In the genomic region with DNA sequence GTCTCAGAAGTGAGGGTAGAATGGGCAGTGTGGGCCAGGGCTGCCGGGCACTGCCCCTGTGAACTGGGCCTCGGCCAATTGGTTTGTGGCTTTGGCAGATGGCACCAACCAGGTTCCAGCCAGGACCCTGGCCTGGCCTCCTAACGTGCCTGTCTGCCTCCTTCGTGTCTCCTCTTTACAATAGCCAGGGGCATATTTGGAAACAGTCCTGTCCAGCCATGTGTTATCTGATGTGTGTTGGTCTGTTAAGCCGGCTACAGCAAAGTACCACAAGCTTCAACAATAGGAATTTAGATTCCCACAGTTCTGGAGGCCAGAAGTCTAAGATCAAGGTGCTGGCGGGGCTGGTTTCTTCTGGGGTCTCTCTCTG, we compare ENCODE assay signal across 14 cellular contexts. TPM values are rescaled to one million over a fixed set of nuclear protein-coding genes. Genes with fewer than 3 reads are reported as not detected.
A peak's percentile ranks its signal among the peaks of the same experiment; 100 is the strongest.
DNase-seq lines count a peak whose midpoint lies in the region; ATAC-seq and TF ChIP-seq lines count a peak whose summit lies in the region.
"Had no signal": no experiment of that assay in that cellular context is flagged by ENCODE, and none has a peak within 500 bp of the region (broad histone marks: within the 10 kb centered on the region; RNA-seq: fewer than 3 reads in every experiment).

No MANE protein-coding gene starts in this region.

- H3K36me3 ChIP-seq in left ventricle myocardium inferior = peaks cover 13% of the 10 kb centered on the region
- peaks cover 0 to 9% of the 10 kb centered on the region in 2 donors for H3K36me3 ChIP-seq in vagina

- H3K27me3 Mint-ChIP-seq in osteocyte (ENCODE audit: unreplicated experiment) = no peaks in the 10 kb centered on the region

- no peaks in the 10 kb centered on the region for H3K9me3 Mint-ChIP-seq in osteocyte (ENCODE audit: unreplicated experiment)
- H3K9me3 Mint-ChIP-seq: activated CD8-positive, alpha-beta T cell treated with anti-CD3 and anti-CD28 coated beads for 36 hours; naive B cell had no signal

- no peak for ATAC-seq in left cardiac atrium
- ATAC-seq in GM18520 (IDR thresholded peaks at IDR 0.05; ENCODE audit: unreplicated experiment) = no peak
- ATAC-seq: A549; activated CD8-positive, alpha-beta T cell treated with anti-CD3 and anti-CD28 coated beads for 36 hours; sciatic nerve had no signal

- H3K4me1 Mint-ChIP-seq in osteocyte (ENCODE audit: unreplicated experiment) = peaks cover 59% of the 10 kb centered on the region
- H3K4me1 Mint-ChIP-seq: naive B cell had no signal

- intact Hi-C loops in left ventricle myocardium inferior (cut with micrococcal nuclease) (no loop called here), left cardiac atrium (cut with DNase I) (loop anchor here in 1 of 2 donors (10.0 kb wide), 1 partner anchor 80 kb away; no protein-coding TSS in a partner anchor), vagina (cut with DNase I) (no loop called here)

- H3K9me3 ChIP-seq in left ventricle myocardium inferior (replicated peaks) (no peaks in the 10 kb centered on the region), vagina (no peaks in the 10 kb centered on the region)
- H3K9me3 ChIP-seq: A549 had no signal

- no peak for TF ChIP-seq CTCF in left ventricle myocardium inferior (IDR thresholded peaks at IDR 0.05; ENCODE audit: borderline replicate concordance)
- TF ChIP-seq CTCF in osteocyte (IDR thresholded peaks at IDR 0.05) = no peak
- no peak for TF ChIP-seq CTCF in vagina (IDR thresholded peaks at IDR 0.05)

- TF ChIP-seq POLR2A in vagina (IDR thresholded peaks at IDR 0.05) = no peak

- H3K27me3 ChIP-seq in left ventricle myocardium inferior (ENCODE audit: low read depth) (peaks cover 22% of the 10 kb centered on the region), vagina (no peaks in the 10 kb centered on the region)

- no peaks in the 10 kb centered on the region for H3K36me3 Mint-ChIP-seq in osteocyte (ENCODE audit: unreplicated experiment)
- H3K36me3 Mint-ChIP-seq: naive B cell had no signal

- H3K4me1 ChIP-seq in left ventricle myocardium inferior (peaks cover 79% of the 10 kb centered on the region), vagina (peaks cover 90% of the 10 kb centered on the region)

- H3K4me3 ChIP-seq in left ventricle myocardium inferior = no peak overlapping the region
- no peak overlapping the region for H3K4me3 ChIP-seq in vagina
- H3K4me3 ChIP-seq: A549 had no signal

- DNase-seq in left ventricle myocardium inferior (no peak), left cardiac atrium (no peak), fibroblast of gingiva (ENCODE audit: low read depth) (peak; percentile 70), osteocyte (ENCODE audit: extremely low spot score, unreplicated experiment) (no peak), vagina (ENCODE audit: extremely low spot score in 2 of 2) (no peak), HK-2 (ENCODE audit: unreplicated experiment) (no peak), DMS 273 (lab: John Stamatoyannopoulos, UW; ENCODE audit: unreplicated experiment) (no peak)
- DNase-seq: activated CD8-positive, alpha-beta T cell treated with anti-CD3 and anti-CD28 coated beads for 36 hours; KBM-7; naive B cell; T1000 had no signal

- peak overlapping the region; percentile 44 for H3K27ac Mint-ChIP-seq in osteocyte (ENCODE audit: unreplicated experiment)
- H3K27ac Mint-ChIP-seq: activated CD8-positive, alpha-beta T cell treated with anti-CD3 and anti-CD28 coated beads for 36 hours had no signal

- H3K27ac ChIP-seq in left ventricle myocardium inferior (replicated peaks) (peak overlapping the region; percentile 88), vagina (peak overlapping the region; percentile 95)
- H3K27ac ChIP-seq: A549 had no signal

- H3K4me3 Mint-ChIP-seq in osteocyte (ENCODE audit: unreplicated experiment) = no peak overlapping the region
- H3K4me3 Mint-ChIP-seq: activated CD8-positive, alpha-beta T cell treated with anti-CD3 and anti-CD28 coated beads for 36 hours; naive B cell had no signal

RNA-seq across cellular contexts. Expression of a gene that starts 14.6 kb away (rescaled TPM):
- total RNA-seq in left ventricle myocardium inferior = 12.8 TPM
- 10 to 100 TPM; 36.1 to 58.3 TPM for total RNA-seq in left cardiac atrium
- 3.3 and 3.5 TPM in 2 replicates for total RNA-seq in osteocyte
- total RNA-seq in vagina = 320 TPM
